ENCODE assay signal across 1 cellular context in genomic region chr7:115223959-115224358, GRCh38.
TF ChIP-seq lines count a peak whose summit lies in the region.

No MANE protein-coding gene starts in this region.

TF ChIP-seq in HEK293, 187 proteins besides CTCF, POLR2A, EP300 and RAD21 (continued from another document):
- no peak for TF ChIP-seq PRDM2 (tag by site-specific recombination; IDR thresholded peaks at IDR 0.05; ENCODE audit: borderline replicate concordance)
- no peak for TF ChIP-seq SP2 (tag by site-specific recombination; IDR thresholded peaks at IDR 0.05)
- TF ChIP-seq ZNF558 (tag by site-specific recombination; IDR thresholded peaks at IDR 0.05), result no peak
- TF ChIP-seq GLI4 (tag by site-specific recombination; IDR thresholded peaks at IDR 0.05), result no peak
- no peak for TF ChIP-seq ZNF16 (tag by site-specific recombination; IDR thresholded peaks at IDR 0.05; ENCODE audit: low read depth)
- no peak for TF ChIP-seq ZNF311 (tag by site-specific recombination; IDR thresholded peaks at IDR 0.05; ENCODE audit: borderline replicate concordance)
- 0 out of 2 replicates have a peak, but pooled peaks have one; percentile 28 for TF ChIP-seq ZNF660 (tag by site-specific recombination; IDR thresholded peaks at IDR 0.05)
- TF ChIP-seq, protein P1, sequence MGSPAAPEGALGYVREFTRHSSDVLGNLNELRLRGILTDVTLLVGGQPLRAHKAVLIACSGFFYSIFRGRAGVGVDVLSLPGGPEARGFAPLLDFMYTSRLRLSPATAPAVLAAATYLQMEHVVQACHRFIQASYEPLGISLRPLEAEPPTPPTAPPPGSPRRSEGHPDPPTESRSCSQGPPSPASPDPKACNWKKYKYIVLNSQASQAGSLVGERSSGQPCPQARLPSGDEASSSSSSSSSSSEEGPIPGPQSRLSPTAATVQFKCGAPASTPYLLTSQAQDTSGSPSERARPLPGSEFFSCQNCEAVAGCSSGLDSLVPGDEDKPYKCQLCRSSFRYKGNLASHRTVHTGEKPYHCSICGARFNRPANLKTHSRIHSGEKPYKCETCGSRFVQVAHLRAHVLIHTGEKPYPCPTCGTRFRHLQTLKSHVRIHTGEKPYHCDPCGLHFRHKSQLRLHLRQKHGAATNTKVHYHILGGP (tag by site-specific recombination; IDR thresholded peaks at IDR 0.05), result no peak
